ENCODE assay signal across 8 cellular contexts in genomic region chr3:44861412-44862220, GRCh38. TPM values are rescaled to one million over a fixed set of nuclear protein-coding genes. Genes with fewer than 3 reads are reported as not detected.
A peak's percentile ranks its signal among the peaks of the same experiment; 100 is the strongest.
DNase-seq lines count a peak whose midpoint lies in the region; ATAC-seq and TF ChIP-seq lines count a peak whose summit lies in the region.

Gene TMEM42 (plus strand): TSS chr3:44861912. CDS start chr3:44861925, 13 bp downstream.

- peak; percentile 70 for DNase-seq in COR-L47 (lab: John Stamatoyannopoulos, UW)
- DNase-seq in HPDE6-E6E7 (ENCODE audit: extremely low spot score): peak; percentile 58
- peak; percentile 86 for DNase-seq in activated T-cell treated with anti-CD3 and anti-CD28 coated beads for 48 hours (ENCODE audit: low read depth)
- DNase-seq in epithelial cell of prostate (ENCODE audit: low read depth, low spot score): peak; percentile 24
- peak; percentile 91 to 93 (median 92) for DNase-seq in mucosa of descending colon
- peak; percentile 82 for DNase-seq in stimulated activated CD8-positive, alpha-beta memory T cell treated with anti-CD3 and anti-CD28 coated beads, Interleukin-4, amount 100 ng/mL, for 24 hours (ENCODE audit: low read depth)

- H3K4me2 ChIP-seq in OCI-LY1 (ENCODE audit: low read length): peak within 1 kb of the TSS; percentile 72

- H2AFZ ChIP-seq in OCI-LY1 (ENCODE audit: low read length): no peak within 1 kb of the TSS

- peak within 1 kb of the TSS; percentile 65 for H3K9ac ChIP-seq in OCI-LY1 (ENCODE audit: low read length)

- H3K4me1 ChIP-seq in OCI-LY1 (ENCODE audit: insufficient read depth, low read length, severe bottlenecking) (peaks cover 15% of the 10 kb centered on the region), mucosa of descending colon (ENCODE audit: low read depth) (peaks cover 7% of the 10 kb centered on the region)

- ATAC-seq in GM19455 (IDR thresholded peaks at IDR 0.05; ENCODE audit: unreplicated experiment): peak; percentile 97
- ATAC-seq in mucosa of descending colon: peak; percentile 99

- H3K79me2 ChIP-seq in OCI-LY1 (ENCODE audit: insufficient read depth, low read length): no peaks in the 10 kb centered on the region

- no peaks in the 10 kb centered on the region for H4K20me1 ChIP-seq in OCI-LY1 (ENCODE audit: insufficient read depth, low read length)

- H3K27ac ChIP-seq in OCI-LY1 (ENCODE audit: low read depth, low read length, poor library complexity, severe bottlenecking) (peak within 1 kb of the TSS; percentile 14), epithelial cell of prostate (peak within 1 kb of the TSS; percentile 68)

- no peaks in the 10 kb centered on the region for H3K27me3 ChIP-seq in OCI-LY1 (ENCODE audit: insufficient read depth, low read length)

- intact Hi-C loops in mucosa of descending colon (cut with DNase I, micrococcal nuclease): no loop called here

- no peaks in the 10 kb centered on the region for H3K9me2 ChIP-seq in OCI-LY1 (ENCODE audit: low read depth, low read length)

- H3F3A ChIP-seq in OCI-LY1 (ENCODE audit: insufficient read depth, low read length): peaks cover 7% of the 10 kb centered on the region; the same call in 1 of the 2 replicates

- H3K9me3 ChIP-seq in OCI-LY1 (ENCODE audit: low read length) (no peaks in the 10 kb centered on the region), mucosa of descending colon (peaks cover 3% of the 10 kb centered on the region)

- H3K4me3 ChIP-seq in OCI-LY1 (ENCODE audit: low read depth, low read length, poor library complexity, severe bottlenecking) (peak within 1 kb of the TSS; percentile 60), mucosa of descending colon (peak within 1 kb of the TSS; percentile 51)

- H3K36me3 ChIP-seq in OCI-LY1 (ENCODE audit: insufficient read depth, low read length) (peaks cover 19% of the 10 kb centered on the region), mucosa of descending colon (ENCODE audit: low read depth) (no peaks in the 10 kb centered on the region)

- TF ChIP-seq CTCF in OCI-LY1 (IDR thresholded peaks at IDR 0.05; ENCODE audit: low read length): peak; percentile 26; the same call in 1 of the 2 replicates
- TF ChIP-seq CTCF in mucosa of descending colon (IDR thresholded peaks at IDR 0.05): no peak

RNA-seq across cellular contexts. Expression of gene TMEM42, which starts in this region (rescaled TPM):
- 10 to 100 TPM in 2 of 3 donors, 1 to 10 TPM in 1; 7.8 to 11.2 (median 10.0) TPM for total RNA-seq in mucosa of descending colon

Comparison
In these comparisons a context has a peak if more than half of its experiments do, and no peak if none do; other contexts are left out.
1. Peak in every context shown above with its lines: DNase-seq, ATAC-seq, H3K4me3 ChIP-seq and H3K27ac ChIP-seq.
2. DNase-seq: peak in every context shown above with its lines; median percentile 92 in mucosa of descending colon; 86 in activated T-cell treated with anti-CD3 and anti-CD28 coated beads for 48 hours; 82 in stimulated activated CD8-positive, alpha-beta memory T cell treated with anti-CD3 and anti-CD28 coated beads, Interleukin-4, amount 100 ng/mL, for 24 hours; 70 in COR-L47; 58 in HPDE6-E6E7; 24 in epithelial cell of prostate.